20 cellular contexts compared by ENCODE assay signal in the genomic region with DNA sequence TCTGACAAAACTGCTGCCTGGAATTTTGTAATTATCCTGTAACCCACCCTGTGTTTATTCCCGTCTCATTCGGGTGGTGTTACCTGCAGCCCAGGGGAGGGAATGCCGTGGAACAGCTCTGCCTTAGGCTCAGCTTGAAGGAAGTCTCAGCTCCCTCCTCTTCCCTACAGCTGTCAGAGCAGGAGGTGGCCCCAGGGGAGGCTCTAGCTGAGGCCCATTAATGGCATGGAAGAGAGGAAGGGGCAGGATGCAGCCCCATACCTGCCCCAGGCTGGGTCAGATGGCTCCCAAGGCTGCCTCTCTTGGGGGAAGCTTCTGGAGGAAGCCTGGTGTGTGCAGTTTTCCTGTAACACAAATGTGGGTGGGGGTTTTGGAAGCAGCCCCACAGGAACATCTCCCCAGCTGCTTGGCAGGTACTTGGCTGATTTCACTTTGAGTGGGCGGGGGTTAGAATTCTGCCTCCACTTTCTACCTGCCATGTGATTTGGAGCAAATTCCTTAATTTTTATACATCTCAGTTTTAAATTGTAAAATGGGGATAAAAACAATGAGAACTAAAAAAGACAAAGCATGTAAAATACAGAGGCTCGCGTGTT.
DNase-seq lines count a peak whose midpoint lies in the region; ATAC-seq and TF ChIP-seq lines count a peak whose summit lies in the region.
"Had no signal": no experiment of that assay in that cellular context is flagged by ENCODE, and none has a peak within 500 bp of the region (broad histone marks: within the 10 kb centered on the region; RNA-seq: fewer than 3 reads in every experiment).

No MANE protein-coding gene starts in this region.

- H3K27ac ChIP-seq in HEK293 (ENCODE audit: extremely low read depth, low read depth, low read length) (no peak overlapping the region), caudate nucleus (ENCODE audit: low read depth, low read length) (peak overlapping the region; percentile 87), mesendoderm (ENCODE audit: low read depth, low read length) (no peak overlapping the region)
- H3K27ac ChIP-seq: RWPE1 had no signal

- no peak overlapping the region for H3K56ac ChIP-seq in mesendoderm (ENCODE audit: low read length)

- POLR2A ChIA-PET in HEK293 (lab: Yijun Ruan, JAX) = interaction anchor here (0.5 kb wide), 1 partner anchor 44 kb away, joined by 3 read pairs; no protein-coding TSS in a partner anchor

- H2BK120ac ChIP-seq in mesendoderm (ENCODE audit: low read depth, low read length) = no peak overlapping the region

- H3K23ac ChIP-seq in mesendoderm (ENCODE audit: low read length) = no peak overlapping the region

- no peak for ATAC-seq in HG03039 (IDR thresholded peaks at IDR 0.05; ENCODE audit: unreplicated experiment)
- ATAC-seq: CD8-positive, alpha-beta T cell had no signal

- no peaks in the 10 kb centered on the region; the same call in 1 of the 2 replicates for H3K9me3 ChIP-seq in HEK293 (ENCODE audit: control insufficient read depth, insufficient read depth, low read depth, low read length)
- H3K9me3 ChIP-seq: SK-N-SH had no signal

- no CpG with 5 or more reads among the region's 6 CpGs for WGBS in mesendoderm (ENCODE audit: extremely low coverage, insufficient coverage, low lambda C conversion rate)

- H3K36me3 ChIP-seq in HEK293 (ENCODE audit: control insufficient read depth in 2 of 2, insufficient read depth in 1 of 2, low read length in 2 of 2) = no peaks in the 10 kb centered on the region
- no peaks in the 10 kb centered on the region for H3K36me3 ChIP-seq in mesendoderm (ENCODE audit: control insufficient read depth, insufficient read depth, low read length)

- H4K5ac ChIP-seq in mesendoderm (ENCODE audit: low read length) = no peak overlapping the region

- DNase-seq in ELF-1 (ENCODE audit: low read depth, low spot score) (peak; percentile 66), caudate nucleus (lab: John Stamatoyannopoulos, UW) (peak in 31 of 61 donors; percentile 17 to 81 (median 45)), mesendoderm (peak; percentile 32), cortex of kidney (lab: John Stamatoyannopoulos, UW) (no peak), NCI-H1694 (lab: John Stamatoyannopoulos, UW) (no peak)
- DNase-seq: ACHN; C1 segment of cervical spinal cord; CD8-positive, alpha-beta T cell; DND-41; GOT3; MM.1S; NCI-H1048; NCI-H146; NCI-H2029 treated with DMSO at 0.1 percent for 48 hours; NCI-H524 treated with DMSO at 0.1 percent for 48 hours; SHP77 treated with DMSO at 0.1 percent for 48 hours; SK-N-SH had no signal

- H2BK5ac ChIP-seq in mesendoderm (ENCODE audit: low read length) = no peak overlapping the region

- H3K4me1 ChIP-seq in HEK293 (ENCODE audit: control insufficient read depth, insufficient read depth, low read length) (peaks cover 10% of the 10 kb centered on the region), mesendoderm (ENCODE audit: control insufficient read depth, low read depth, low read length) (peaks cover 2% of the 10 kb centered on the region)

- H2AK5ac ChIP-seq in mesendoderm (ENCODE audit: low read length) = no peak overlapping the region

- no peak overlapping the region for H3K18ac ChIP-seq in mesendoderm (ENCODE audit: low read length)

- TF ChIP-seq CTCF in HEK293 (tag by site-specific recombination; IDR thresholded peaks at IDR 0.05) = no peak

- no peak overlapping the region for H3K9ac ChIP-seq in mesendoderm (ENCODE audit: low read length)
- H3K9ac ChIP-seq: SK-N-SH had no signal

- H3K4me3 ChIP-seq in HEK293 (ENCODE audit: low read depth, low read length) (no peak overlapping the region), mesendoderm (ENCODE audit: low read length) (no peak overlapping the region)

- H3K79me1 ChIP-seq in mesendoderm (ENCODE audit: low read length) = no peaks in the 10 kb centered on the region

- H3K27me3 ChIP-seq in mesendoderm (ENCODE audit: insufficient read depth, low read length, poor library complexity) = no peaks in the 10 kb centered on the region

- H3K79me2 ChIP-seq in mesendoderm (ENCODE audit: control insufficient read depth, insufficient read depth, low read length) = no peaks in the 10 kb centered on the region

- H2BK15ac ChIP-seq in mesendoderm (replicated peaks; ENCODE audit: low read depth) = no peak overlapping the region

- H3K4ac ChIP-seq in mesendoderm (ENCODE audit: low read depth, low read length) = no peak overlapping the region

- no peak overlapping the region for H4K8ac ChIP-seq in mesendoderm (ENCODE audit: low read depth, low read length)

- H3K4me2 ChIP-seq in mesendoderm (ENCODE audit: low read length) = no peak overlapping the region
- H3K4me2 ChIP-seq: SK-N-SH had no signal

- CTCF ChIA-PET in HEK293 (lab: Yijun Ruan, JAX) = no interaction called here

TF ChIP-seq in HEK293, 187 proteins besides CTCF, POLR2A, EP300 and RAD21:
- TF ChIP-seq, protein P1, sequence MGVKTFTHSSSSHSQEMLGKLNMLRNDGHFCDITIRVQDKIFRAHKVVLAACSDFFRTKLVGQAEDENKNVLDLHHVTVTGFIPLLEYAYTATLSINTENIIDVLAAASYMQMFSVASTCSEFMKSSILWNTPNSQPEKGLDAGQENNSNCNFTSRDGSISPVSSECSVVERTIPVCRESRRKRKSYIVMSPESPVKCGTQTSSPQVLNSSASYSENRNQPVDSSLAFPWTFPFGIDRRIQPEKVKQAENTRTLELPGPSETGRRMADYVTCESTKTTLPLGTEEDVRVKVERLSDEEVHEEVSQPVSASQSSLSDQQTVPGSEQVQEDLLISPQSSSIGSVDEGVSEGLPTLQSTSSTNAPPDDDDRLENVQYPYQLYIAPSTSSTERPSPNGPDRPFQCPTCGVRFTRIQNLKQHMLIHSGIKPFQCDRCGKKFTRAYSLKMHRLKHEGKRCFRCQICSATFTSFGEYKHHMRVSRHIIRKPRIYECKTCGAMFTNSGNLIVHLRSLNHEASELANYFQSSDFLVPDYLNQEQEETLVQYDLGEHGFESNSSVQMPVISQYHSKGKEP (tag by site-specific recombination; IDR thresholded peaks at IDR 0.05) = no peak
- TF ChIP-seq ZNF274 (IDR thresholded peaks at IDR 0.05; ENCODE audit: low read length) = no peak
- TF ChIP-seq ZNF274 (tag by site-specific recombination; IDR thresholded peaks at IDR 0.05; ENCODE audit: borderline replicate concordance) = no peak
- peak; percentile 50; the same call in 1 of the 2 replicates for TF ChIP-seq GLIS1 (tag by site-specific recombination; IDR thresholded peaks at IDR 0.05)
- peak; percentile 48 for TF ChIP-seq ZIC2 (tag by site-specific recombination; IDR thresholded peaks at IDR 0.05)
- no peak for TF ChIP-seq KLF10 (tag by site-specific recombination; IDR thresholded peaks at IDR 0.05)
- TF ChIP-seq ZNF621 (tag by site-specific recombination; IDR thresholded peaks at IDR 0.05) = no peak
- TF ChIP-seq IKZF3 (tag by site-specific recombination; IDR thresholded peaks at IDR 0.05) = no peak
- TF ChIP-seq MEIS1 (CRISPR knock-in tag; IDR thresholded peaks at IDR 0.05; ENCODE audit: borderline replicate concordance) = no peak
TF ChIP-seq in HEK293: peak in this region for 2.

Comparison
In these comparisons a context has a peak if more than half of its experiments do, and no peak if none do; other contexts are left out.
1. DNase-seq: peak in ELF-1 (single experiment), caudate nucleus (31 of 61) and mesendoderm (single experiment); none in cortex of kidney (single experiment) and NCI-H1694 (single experiment).